ENCODE assay signal across 22 cellular contexts in genomic region chr1:74363220-74363619, GRCh38.
DNase-seq lines count a peak whose midpoint lies in the region; ATAC-seq and TF ChIP-seq lines count a peak whose summit lies in the region.
"Had no signal": no experiment of that assay in that cellular context is flagged by ENCODE, and none has a peak within 500 bp of the region (broad histone marks: within the 10 kb centered on the region; RNA-seq: fewer than 3 reads in every experiment).

No MANE protein-coding gene starts in this region.

- 17% methylated on average over 2 of the region's 2 CpGs for WGBS in SK-N-SH (ENCODE audit: low lambda C conversion rate)
- 22 to 34% (median 31%) methylated on average over 2 of the region's 2 CpGs for WGBS in heart left ventricle, 4 donors

- TF ChIP-seq POLR2A in heart left ventricle (IDR thresholded peaks at IDR 0.05) = no peak

- POLR2A ChIA-PET in SK-N-SH (lab: Yijun Ruan, JAX) = no interaction called here

- no peak overlapping the region for H2AFZ ChIP-seq in SK-N-SH (ENCODE audit: low read depth)

- no peak overlapping the region for H3K4me3 ChIP-seq in SK-N-SH (ENCODE audit: low read depth in 2 of 2, low read length in 1 of 2)
- no peak overlapping the region for H3K4me3 ChIP-seq in heart left ventricle
- H3K4me3 ChIP-seq: A549, gastroesophageal sphincter, psoas muscle, thoracic aorta, vagina had no signal

- H3K4me2 ChIP-seq in SK-N-SH = no peak overlapping the region
- H3K4me2 ChIP-seq: A549 had no signal

- H3K79me2 ChIP-seq in SK-N-SH (ENCODE audit: insufficient read depth) = no peaks in the 10 kb centered on the region

- H3K27me3 ChIP-seq in SK-N-SH (ENCODE audit: insufficient read depth) = no peaks in the 10 kb centered on the region
- H3K27me3 ChIP-seq in heart left ventricle = no peaks in the 10 kb centered on the region
- H3K27me3 ChIP-seq: gastroesophageal sphincter, vagina had no signal

- no peaks in the 10 kb centered on the region for H3F3A ChIP-seq in SK-N-SH (replicated peaks; ENCODE audit: insufficient read depth)

- no peaks in the 10 kb centered on the region for H3K36me3 ChIP-seq in SK-N-SH (replicated peaks in 1 of 2; ENCODE audit: control insufficient read depth in 1 of 2, insufficient read depth in 2 of 2, low read length in 1 of 2)
- H3K36me3 ChIP-seq in heart left ventricle = peaks cover 0 to 16% (median 0%) of the 10 kb centered on the region in 9 donors
- H3K36me3 ChIP-seq: gastroesophageal sphincter, thoracic aorta, vagina had no signal

- H3K9me3 ChIP-seq in SK-N-SH = no peaks in the 10 kb centered on the region
- peaks cover 0 to 10% (median 0%) of the 10 kb centered on the region in 12 donors for H3K9me3 ChIP-seq in heart left ventricle
- H3K9me3 ChIP-seq: A549, psoas muscle, thoracic aorta, vagina had no signal

- H3K27ac ChIP-seq in SK-N-SH (ENCODE audit: low read depth in 2 of 2, low read length in 1 of 2) = peak overlapping the region in 1 of 2 experiments; percentile 82; a peak in 2 of 4 replicates
- H3K27ac ChIP-seq in heart left ventricle = peak overlapping the region in 11 of 12 donors; percentile 33 to 92 (median 75)
- H3K27ac ChIP-seq: A549, gastroesophageal sphincter, psoas muscle, thoracic aorta, vagina had no signal

- H3K9me2 ChIP-seq in SK-N-SH = no peaks in the 10 kb centered on the region

- DNase-seq in Ammon's horn (ENCODE audit: low spot score) (peak; percentile 51), SK-N-SH (peak; percentile 40), heart left ventricle (peak in 4 of 5 donors; percentile 66 to 88 (median 76)), midbrain (lab: John Stamatoyannopoulos, UW) (peak; percentile 11), NCI-H2227 (lab: John Stamatoyannopoulos, UW; ENCODE audit: unreplicated experiment) (no peak), NCI-H1694 treated with DMSO at 0.1 percent for 48 hours (lab: John Stamatoyannopoulos, UW) (no peak), GOT3 (lab: John Stamatoyannopoulos, UW) (no peak)
- DNase-seq: activated effector memory CD4-positive, alpha-beta T cell treated with Interleukin-2 at 50 U/mL for 16 hours; activated T-cell treated with anti-CD3 and anti-CD28 coated beads for 4 hours; AML-193; CD8-positive, alpha-beta T cell; MV-4-11; NCI-H1694; NCI-H774; psoas muscle; stimulated activated naive CD8-positive, alpha-beta T cell treated with anti-CD3 and anti-CD28 coated beads, Interleukin-15, Interleukin-2, amounts not matched to agents 100 U/mL and 50 U/mL, for 24 hours; T-helper 17 cell had no signal

- TF ChIP-seq RAD21 in SK-N-SH (IDR thresholded peaks at IDR 0.05; ENCODE audit: low read length) = no peak

- no peaks in the 10 kb centered on the region for H4K20me1 ChIP-seq in SK-N-SH (ENCODE audit: insufficient read depth)

- peak; percentile 93 to 97 (median 95) for ATAC-seq in heart left ventricle
- ATAC-seq in GM19397 (IDR thresholded peaks at IDR 0.05; ENCODE audit: unreplicated experiment) = no peak
- ATAC-seq: A549; CD8-positive, alpha-beta T cell; gastroesophageal sphincter; psoas muscle; stimulated activated naive CD8-positive, alpha-beta T cell treated with anti-CD3 and anti-CD28 coated beads, Interleukin-15, Interleukin-2, amounts not matched to agents 100 U/mL and 50 U/mL, for 24 hours; T-helper 17 cell had no signal

- CTCF ChIA-PET in SK-N-SH (lab: Yijun Ruan, JAX) = interaction anchor here (1.0 kb wide), 3 partner anchors 9 to 28 kb away, joined by 3 to 4 read pairs (median 3); no protein-coding TSS in a partner anchor

- TF ChIP-seq EP300 in SK-N-SH (IDR thresholded peaks at IDR 0.05; ENCODE audit: borderline replicate concordance in 1 of 2, low read depth in 1 of 2, low read length in 1 of 2) = peak in 1 of 2 experiments; percentile 83; a peak in 2 of 4 replicates

- intact Hi-C loops in heart left ventricle (cut with DNase I) = loop anchor here in 2 of 10 donors (2.0 to 5.0 kb wide), 2 partner anchors 30 to 126 kb away; partner anchors contain the start of gene TNNI3K (in 1 of the 2)

- TF ChIP-seq CTCF in SK-N-SH (IDR thresholded peaks at IDR 0.05) (no peak), heart left ventricle (IDR thresholded peaks at IDR 0.05) (no peak)

- H3K4me1 ChIP-seq in SK-N-SH (ENCODE audit: control insufficient read depth in 1 of 2, insufficient read depth in 2 of 2, low read depth in 1 of 2, low read length in 1 of 2) (peaks cover 0 to 16% of the 10 kb centered on the region in 2 experiments; a peak in 2 of 4 replicates), heart left ventricle (peaks cover 0 to 15% (median 1%) of the 10 kb centered on the region in 12 donors)
- H3K4me1 ChIP-seq: A549, gastroesophageal sphincter, psoas muscle, vagina had no signal

- H3K9ac ChIP-seq in SK-N-SH = no peak overlapping the region

TF ChIP-seq in SK-N-SH, 30 proteins besides CTCF, POLR2A, EP300 and RAD21:
- peak; percentile 17; the same call in 1 of the 2 replicates for TF ChIP-seq TCF12 (IDR thresholded peaks at IDR 0.05)
- TF ChIP-seq SMC3 (IDR thresholded peaks at IDR 0.05; ENCODE audit: low read depth, low read length) = no peak
- no peak for TF ChIP-seq USF2 (IDR thresholded peaks at IDR 0.05; ENCODE audit: borderline replicate concordance, low read depth, low read length)
- TF ChIP-seq CHD2 (IDR thresholded peaks at IDR 0.05; ENCODE audit: low read length, partially characterized antibody) = peak; percentile 17
- peak; percentile 87 for TF ChIP-seq RCOR1 (IDR thresholded peaks at IDR 0.05; ENCODE audit: low read length)
- TF ChIP-seq ELF1 (IDR thresholded peaks at IDR 0.05) = no peak
- TF ChIP-seq NRF1 (IDR thresholded peaks at IDR 0.05; ENCODE audit: low read depth, low read length) = no peak
- TF ChIP-seq YY1 (IDR thresholded peaks at IDR 0.05; ENCODE audit: low read depth) = no peak
- TF ChIP-seq RFX5 (IDR thresholded peaks at IDR 0.05; ENCODE audit: low read length) = no peak

Comparison
In these comparisons a context has a peak if more than half of its experiments do, and no peak if none do; other contexts are left out.
1. DNase-seq: peak in Ammon's horn (single experiment), SK-N-SH (single experiment), heart left ventricle (4 of 5) and midbrain (single experiment); none in NCI-H2227 (single experiment), NCI-H1694 treated with DMSO at 0.1 percent for 48 hours (single experiment) and GOT3 (single experiment).